1 cellular context compared by ENCODE assay signal in genomic region chr15:58441376-58442070, GRCh38.
TF ChIP-seq lines count a peak whose summit lies in the region.

No MANE protein-coding gene starts in this region.

TF ChIP-seq in WTC11, 78 proteins besides CTCF, POLR2A, EP300 and RAD21 (continued from another document):
- TF ChIP-seq AFF4 (CRISPR knock-in tag; IDR thresholded peaks at IDR 0.05; ENCODE audit: borderline replicate concordance) (no peak), GABPB1 (CRISPR knock-in tag; IDR thresholded peaks at IDR 0.05) (no peak), IRF2 (CRISPR knock-in tag; IDR thresholded peaks at IDR 0.05; ENCODE audit: borderline replicate concordance, low read depth) (no peak), NFE2L1 (CRISPR knock-in tag; IDR thresholded peaks at IDR 0.05) (no peak), IRF1 (CRISPR knock-in tag; IDR thresholded peaks at IDR 0.05) (no peak), NR2C2 (CRISPR knock-in tag; IDR thresholded peaks at IDR 0.05) (no peak), HMGXB4 (CRISPR knock-in tag; IDR thresholded peaks at IDR 0.05) (no peak)
